ENCODE assay signal across 2 cellular contexts in genomic region chr10:76788093-76788811, GRCh38.
TF ChIP-seq lines count a peak whose summit lies in the region.

No MANE protein-coding gene starts in this region.

TF ChIP-seq in HepG2, 621 proteins besides CTCF, POLR2A, EP300 and RAD21 (continued from another document):
- peak; percentile 28; the same call in 1 of the 2 replicates for TF ChIP-seq MAFF (IDR thresholded peaks at IDR 0.05; ENCODE audit: low read depth, low read length)
- TF ChIP-seq RAD51 (IDR thresholded peaks at IDR 0.05; ENCODE audit: borderline replicate concordance), result peak; percentile 82
- peak; percentile 30; the same call in 1 of the 2 replicates for TF ChIP-seq USF2 (IDR thresholded peaks at IDR 0.05; ENCODE audit: low read depth, low read length)
- no peak for TF ChIP-seq USF2 (CRISPR knock-in tag; IDR thresholded peaks at IDR 0.05; ENCODE audit: borderline replicate concordance)
- no peak for TF ChIP-seq MTF2 (CRISPR knock-in tag; IDR thresholded peaks at IDR 0.05; ENCODE audit: borderline replicate concordance)

TF ChIP-seq in neural cell, 6 proteins besides CTCF, POLR2A, EP300 and RAD21:
- TF ChIP-seq, protein P1, sequence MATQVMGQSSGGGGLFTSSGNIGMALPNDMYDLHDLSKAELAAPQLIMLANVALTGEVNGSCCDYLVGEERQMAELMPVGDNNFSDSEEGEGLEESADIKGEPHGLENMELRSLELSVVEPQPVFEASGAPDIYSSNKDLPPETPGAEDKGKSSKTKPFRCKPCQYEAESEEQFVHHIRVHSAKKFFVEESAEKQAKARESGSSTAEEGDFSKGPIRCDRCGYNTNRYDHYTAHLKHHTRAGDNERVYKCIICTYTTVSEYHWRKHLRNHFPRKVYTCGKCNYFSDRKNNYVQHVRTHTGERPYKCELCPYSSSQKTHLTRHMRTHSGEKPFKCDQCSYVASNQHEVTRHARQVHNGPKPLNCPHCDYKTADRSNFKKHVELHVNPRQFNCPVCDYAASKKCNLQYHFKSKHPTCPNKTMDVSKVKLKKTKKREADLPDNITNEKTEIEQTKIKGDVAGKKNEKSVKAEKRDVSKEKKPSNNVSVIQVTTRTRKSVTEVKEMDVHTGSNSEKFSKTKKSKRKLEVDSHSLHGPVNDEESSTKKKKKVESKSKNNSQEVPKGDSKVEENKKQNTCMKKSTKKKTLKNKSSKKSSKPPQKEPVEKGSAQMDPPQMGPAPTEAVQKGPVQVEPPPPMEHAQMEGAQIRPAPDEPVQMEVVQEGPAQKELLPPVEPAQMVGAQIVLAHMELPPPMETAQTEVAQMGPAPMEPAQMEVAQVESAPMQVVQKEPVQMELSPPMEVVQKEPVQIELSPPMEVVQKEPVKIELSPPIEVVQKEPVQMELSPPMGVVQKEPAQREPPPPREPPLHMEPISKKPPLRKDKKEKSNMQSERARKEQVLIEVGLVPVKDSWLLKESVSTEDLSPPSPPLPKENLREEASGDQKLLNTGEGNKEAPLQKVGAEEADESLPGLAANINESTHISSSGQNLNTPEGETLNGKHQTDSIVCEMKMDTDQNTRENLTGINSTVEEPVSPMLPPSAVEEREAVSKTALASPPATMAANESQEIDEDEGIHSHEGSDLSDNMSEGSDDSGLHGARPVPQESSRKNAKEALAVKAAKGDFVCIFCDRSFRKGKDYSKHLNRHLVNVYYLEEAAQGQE (IDR thresholded peaks at IDR 0.05; ENCODE audit: borderline replicate concordance), result no peak
- TF ChIP-seq TAF1 (IDR thresholded peaks at IDR 0.05; ENCODE audit: low read depth) (no peak), SMC3 (conservative IDR thresholded peaks at IDR 0.05; ENCODE audit: poor library complexity) (no peak), EZH2 (IDR thresholded peaks at IDR 0.05; ENCODE audit: borderline replicate concordance, insufficient read depth, low read length, poor library complexity, severe bottlenecking) (no peak), MXI1 (conservative IDR thresholded peaks at IDR 0.05; ENCODE audit: poor library complexity, severe bottlenecking) (no peak), POLR2AphosphoS5 (IDR thresholded peaks at IDR 0.05) (no peak)
